Comparison of ENCODE assay signal across 19 cellular contexts in the genomic region with DNA sequence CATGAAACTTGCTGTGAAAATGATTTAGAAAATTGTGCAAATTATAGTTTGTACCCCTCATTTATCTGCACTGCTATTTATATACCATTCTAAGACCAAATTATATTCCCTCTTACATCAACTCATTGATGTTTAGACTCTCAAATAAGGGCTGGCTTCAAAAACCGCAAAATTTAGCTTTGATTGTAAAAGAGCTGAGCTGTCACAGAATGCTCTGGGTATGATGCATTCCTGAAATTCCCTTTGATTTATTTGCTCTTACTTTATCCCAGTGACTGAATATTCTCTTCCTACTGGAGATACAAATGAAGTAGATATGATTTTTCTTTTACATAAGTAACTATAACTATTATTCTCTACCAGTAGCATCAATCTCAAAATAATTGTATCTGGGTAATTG.
A peak's percentile ranks its signal among the peaks of the same experiment; 100 is the strongest.
DNase-seq lines count a peak whose midpoint lies in the region; TF ChIP-seq lines count a peak whose summit lies in the region.
"Had no signal": no experiment of that assay in that cellular context is flagged by ENCODE, and none has a peak within 500 bp of the region (broad histone marks: within the 10 kb centered on the region; RNA-seq: fewer than 3 reads in every experiment).

No MANE protein-coding gene starts in this region.

- no peaks in the 10 kb centered on the region for H3K36me3 Mint-ChIP-seq in osteocyte (ENCODE audit: unreplicated experiment)
- H3K36me3 Mint-ChIP-seq: CD8-positive, alpha-beta memory T cell had no signal

- no peaks in the 10 kb centered on the region for H3K4me1 ChIP-seq in ovary (ENCODE audit: insufficient read depth)
- H3K4me1 ChIP-seq: A549 had no signal

- TF ChIP-seq CTCF in foreskin fibroblast (IDR thresholded peaks at IDR 0.05; ENCODE audit: low read depth, low read length) (no peak), ovary (IDR thresholded peaks at IDR 0.05) (no peak), osteocyte (IDR thresholded peaks at IDR 0.05) (no peak)

- H3K27me3 ChIP-seq in ovary = no peaks in the 10 kb centered on the region
- H3K27me3 ChIP-seq: SJCRH30, transverse colon had no signal

- whole genome bisulfite sequencing in ovary, 3 donors = 60 to 68% (median 61%) methylated on average over 1 of the region's 1 CpG

- H3K4me3 Mint-ChIP-seq in osteocyte (ENCODE audit: unreplicated experiment) = no peak overlapping the region
- H3K4me3 Mint-ChIP-seq: CD8-positive, alpha-beta memory T cell had no signal

- H3K4me1 Mint-ChIP-seq in osteocyte (ENCODE audit: unreplicated experiment) = peaks cover 3% of the 10 kb centered on the region
- H3K4me1 Mint-ChIP-seq: CD8-positive, alpha-beta memory T cell had no signal

- TF ChIP-seq POLR2A in ovary (IDR thresholded peaks at IDR 0.05) = no peak

- H3K27me3 Mint-ChIP-seq in osteocyte (ENCODE audit: unreplicated experiment) = no peaks in the 10 kb centered on the region
- H3K27me3 Mint-ChIP-seq: CD8-positive, alpha-beta memory T cell had no signal

- intact Hi-C loops in ovary (cut with DNase I) = no loop called here

- H3K27ac Mint-ChIP-seq in osteocyte (ENCODE audit: unreplicated experiment) = no peak overlapping the region
- H3K27ac Mint-ChIP-seq: CD8-positive, alpha-beta memory T cell had no signal

- H3K36me3 ChIP-seq in ovary = no peaks in the 10 kb centered on the region
- H3K36me3 ChIP-seq: SJCRH30, transverse colon had no signal

- H3K27ac ChIP-seq in ovary = no peak overlapping the region
- H3K27ac ChIP-seq: A549, KMS-11, SJCRH30 had no signal

- H3K9me3 Mint-ChIP-seq in osteocyte (ENCODE audit: unreplicated experiment) = no peaks in the 10 kb centered on the region

- H3K4me3 ChIP-seq in foreskin fibroblast (ENCODE audit: low read depth in 1 of 2, low read length in 2 of 2) (no peak overlapping the region), ovary (no peak overlapping the region)
- H3K4me3 ChIP-seq: A549, SJCRH30, skin epidermis, transverse colon had no signal

- in situ Hi-C loops in ACHN (cut with HindIII; ENCODE audit: low pct_ligation_motif_present, low pct_unique_long_range_greater_than_20kb, low sequenced_read_pairs) = no loop called here

- H3K9me3 ChIP-seq in ovary = no peaks in the 10 kb centered on the region
- H3K9me3 ChIP-seq: A549, SJCRH30, transverse colon had no signal

- TF ChIP-seq EP300 in ovary (IDR thresholded peaks at IDR 0.05) = no peak

- DNase-seq in ACHN (peak; percentile 72), HT-29 (ENCODE audit: low spot score) (peak; percentile 8), amniotic epithelial cell (ENCODE audit: low read depth) (peak; percentile 11), foreskin fibroblast (peak; percentile 6 to 48), ovary (no peak), HuH-7 (ENCODE audit: low spot score) (no peak), osteocyte (ENCODE audit: extremely low spot score, unreplicated experiment) (no peak)
- no peak for DNase-seq in effector CD4-positive, alpha-beta T cell
- DNase-seq: activated T-cell treated with anti-CD3 and anti-CD28 coated beads, Interleukin-2, amount 50 U/mL, for 1 hour; CD8-positive, alpha-beta memory T cell; kidney; NCI-H1436 treated with DMSO at 0.1 percent for 48 hours; NCI-H446; SJCRH30; stimulated activated CD4-positive, alpha-beta T cell treated with anti-CD3 and anti-CD28 coated beads, Interleukin-4, amount 100 ng/mL, for 4 hours; transverse colon had no signal

Comparison
In these comparisons a context has a peak if more than half of its experiments do, and no peak if none do; other contexts are left out.
1. DNase-seq: peak in ACHN (single experiment), HT-29 (single experiment), amniotic epithelial cell (single experiment) and foreskin fibroblast (2 of 2); none in ovary (0 of 5), HuH-7 (single experiment), effector CD4-positive, alpha-beta T cell (single experiment) and osteocyte (single experiment).